Comparison of ENCODE assay signal across 1 cellular context in the genomic region with DNA sequence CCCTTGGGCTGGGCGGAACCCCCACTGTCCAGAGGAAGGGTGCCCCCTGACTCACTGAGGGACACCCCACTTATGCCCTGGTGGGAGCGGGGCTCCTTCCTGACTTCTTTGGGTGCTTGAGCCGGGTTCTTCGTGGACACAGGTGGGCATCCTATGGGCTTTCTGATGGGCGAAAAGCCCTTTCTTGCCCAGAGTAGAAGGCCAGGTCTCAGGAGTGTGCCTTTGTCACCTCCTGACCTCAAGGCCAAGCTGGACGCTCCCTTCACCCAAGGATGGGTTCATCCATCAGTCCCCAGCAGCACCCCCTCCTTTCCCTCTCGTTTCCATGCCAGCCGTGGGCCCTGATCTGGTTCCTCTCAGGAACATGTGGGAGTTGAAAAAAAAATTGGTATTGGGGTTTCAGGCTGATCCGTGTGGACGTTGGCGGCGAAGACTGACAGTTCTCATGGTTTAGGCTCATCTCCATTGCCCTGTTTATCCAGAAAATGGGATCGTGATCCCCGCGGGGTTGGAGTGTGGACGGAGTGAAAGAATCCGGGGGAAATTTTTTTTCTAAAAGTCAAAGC.
TF ChIP-seq lines count a peak whose summit lies in the region.

No MANE protein-coding gene starts in this region.

TF ChIP-seq in A549, 52 proteins besides CTCF, POLR2A, EP300 and RAD21 (continued from another document):
- TF ChIP-seq, protein P1, sequence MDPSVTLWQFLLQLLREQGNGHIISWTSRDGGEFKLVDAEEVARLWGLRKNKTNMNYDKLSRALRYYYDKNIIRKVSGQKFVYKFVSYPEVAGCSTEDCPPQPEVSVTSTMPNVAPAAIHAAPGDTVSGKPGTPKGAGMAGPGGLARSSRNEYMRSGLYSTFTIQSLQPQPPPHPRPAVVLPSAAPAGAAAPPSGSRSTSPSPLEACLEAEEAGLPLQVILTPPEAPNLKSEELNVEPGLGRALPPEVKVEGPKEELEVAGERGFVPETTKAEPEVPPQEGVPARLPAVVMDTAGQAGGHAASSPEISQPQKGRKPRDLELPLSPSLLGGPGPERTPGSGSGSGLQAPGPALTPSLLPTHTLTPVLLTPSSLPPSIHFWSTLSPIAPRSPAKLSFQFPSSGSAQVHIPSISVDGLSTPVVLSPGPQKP (IDR thresholded peaks at IDR 0.05; ENCODE audit: low read depth, low read length) = no peak
- no peak for TF ChIP-seq BCL3 (IDR thresholded peaks at IDR 0.05)
- no peak for TF ChIP-seq PBX3 (IDR thresholded peaks at IDR 0.05)
- no peak for TF ChIP-seq NFE2L2 (conservative IDR thresholded peaks at IDR 0.05; ENCODE audit: low read length)
- no peak for TF ChIP-seq KDM5A (IDR thresholded peaks at IDR 0.05)
- no peak for TF ChIP-seq SMC3 (IDR thresholded peaks at IDR 0.05)
- TF ChIP-seq FOSL2 (IDR thresholded peaks at IDR 0.05) = no peak
- TF ChIP-seq FOSL2 (CRISPR knock-in tag; IDR thresholded peaks at IDR 0.05) = no peak
- TF ChIP-seq HDAC2 (IDR thresholded peaks at IDR 0.05) = no peak
TF ChIP-seq in A549: peak in this region for 0.
